Comparison of ENCODE assay signal across 8 cellular contexts in genomic region chr17:7857724-7858486, GRCh38. TPM values are rescaled to one million over a fixed set of nuclear protein-coding genes. Genes with fewer than 3 reads are reported as not detected.
DNase-seq lines count a peak whose midpoint lies in the region; ATAC-seq, FAIRE-seq and TF ChIP-seq lines count a peak whose summit lies in the region.

A gene with protein sequence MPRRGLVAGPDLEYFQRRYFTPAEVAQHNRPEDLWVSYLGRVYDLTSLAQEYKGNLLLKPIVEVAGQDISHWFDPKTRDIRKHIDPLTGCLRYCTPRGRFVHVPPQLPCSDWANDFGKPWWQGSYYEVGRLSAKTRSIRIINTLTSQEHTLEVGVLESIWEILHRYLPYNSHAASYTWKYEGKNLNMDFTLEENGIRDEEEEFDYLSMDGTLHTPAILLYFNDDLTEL (plus strand): TSS chr17:7858003. CDS start chr17:7858135, 132 bp downstream.

- H3K79me2 ChIP-seq in keratinocyte (ENCODE audit: control insufficient read depth, insufficient read depth, low read length): peaks cover 25% of the 10 kb centered on the region

- peaks cover 20% of the 10 kb centered on the region for H3K36me3 ChIP-seq in WERI-Rb-1
- peaks cover 8 to 12% of the 10 kb centered on the region in 2 experiments for H3K36me3 ChIP-seq in keratinocyte (ENCODE audit: control insufficient read depth in 2 of 2, extremely low read depth in 1 of 2, insufficient read depth in 2 of 2, low read length in 2 of 2)

- H3K27ac ChIP-seq in WERI-Rb-1 (peak within 1 kb of the TSS; percentile 98), keratinocyte (ENCODE audit: control insufficient read depth, insufficient read depth, low read length) (peak within 1 kb of the TSS; percentile 73)

- H3K27me3 ChIP-seq in WERI-Rb-1 (ENCODE audit: insufficient read depth, low read depth, severe bottlenecking): no peaks in the 10 kb centered on the region
- no peaks in the 10 kb centered on the region for H3K27me3 ChIP-seq in keratinocyte (ENCODE audit: control insufficient read depth, extremely low read depth, insufficient read depth, low read length)

- H3K4me2 ChIP-seq in keratinocyte (ENCODE audit: control insufficient read depth, extremely low read depth, insufficient read depth, low read depth, low read length): peak within 1 kb of the TSS; percentile 97

- FAIRE-seq in keratinocyte (lab: Jason Lieb, UNC): no peak

- peak; percentile 35 for ATAC-seq in HG03025 (IDR thresholded peaks at IDR 0.05; ENCODE audit: low FRiP score, unreplicated experiment)

- DNase-seq in NCI-H187 (lab: John Stamatoyannopoulos, UW): peak; percentile 78 to 87
- DNase-seq in NCI-H187 treated with DMSO at 0.1 percent for 48 hours (lab: John Stamatoyannopoulos, UW): no peak
- peak; percentile 93 for DNase-seq in NCI-H2107 treated with DMSO at 0.1 percent for 48 hours (lab: John Stamatoyannopoulos, UW; ENCODE audit: unreplicated experiment)
- DNase-seq in WERI-Rb-1: peak; percentile 94
- DNase-seq in cardiac fibroblast (ENCODE audit: low read depth in 2 of 2): peak; percentile 95 to 97
- DNase-seq in keratinocyte (ENCODE audit: low read depth, low spot score): no peak
- DNase-seq in stimulated activated CD4-positive, alpha-beta T cell treated with anti-CD3 and anti-CD28 coated beads, Interleukin-12 subunit alpha, Interleukin-12 subunit beta, amount 100 ng/mL, for 48 hours (ENCODE audit: low read depth in 2 of 3, low spot score in 1 of 3): peak; percentile 81 to 90 (median 85)

- no peaks in the 10 kb centered on the region for H3K9me1 ChIP-seq in keratinocyte (ENCODE audit: control insufficient read depth, extremely low read depth, insufficient read depth, low read length)

- peaks cover 33% of the 10 kb centered on the region for H3K4me1 ChIP-seq in keratinocyte (ENCODE audit: control insufficient read depth, extremely low read depth, insufficient read depth, low read length)

- peak within 1 kb of the TSS; percentile 93 for H2AFZ ChIP-seq in keratinocyte (ENCODE audit: control insufficient read depth, low read length)

- TF ChIP-seq CTCF in WERI-Rb-1 (IDR thresholded peaks at IDR 0.05; ENCODE audit: low read depth, low read length) (no peak), cardiac fibroblast (IDR thresholded peaks at IDR 0.05; ENCODE audit: low read depth, low read length) (no peak), keratinocyte (optimal IDR thresholded peaks at IDR 0.05 in 1 of 3, IDR thresholded peaks at IDR 0.05 in 1 of 3, conservative IDR thresholded peaks at IDR 0.05 in 1 of 3; ENCODE audit: extremely low read depth in 1 of 3, insufficient read depth in 2 of 3, low read length in 3 of 3) (peak in 1 of 3 experiments; percentile 3)

- H4K20me1 ChIP-seq in keratinocyte (ENCODE audit: control insufficient read depth, extremely low read depth, insufficient read depth, low read length): peaks cover 2% of the 10 kb centered on the region

- H3K9me3 ChIP-seq in WERI-Rb-1 (ENCODE audit: severe bottlenecking) (no peaks in the 10 kb centered on the region), keratinocyte (ENCODE audit: control insufficient read depth, low read depth, low read length) (no peaks in the 10 kb centered on the region)

- H3K9ac ChIP-seq in keratinocyte (ENCODE audit: control insufficient read depth, extremely low read depth, insufficient read depth, low read length): peak within 1 kb of the TSS; percentile 79

- dilution Hi-C loops in keratinocyte (cut with MboI; ENCODE audit: extremely low pct_ligation_motif_present, low sequenced_read_pairs): no loop called here

- peak within 1 kb of the TSS; percentile 88 for H3K4me3 ChIP-seq in WERI-Rb-1 (ENCODE audit: low read depth, low read length)
- peak within 1 kb of the TSS; percentile 70 to 80 for H3K4me3 ChIP-seq in cardiac fibroblast (replicated peaks in 1 of 2; ENCODE audit: low read depth in 2 of 2, low read length in 2 of 2)
- H3K4me3 ChIP-seq in keratinocyte (ENCODE audit: control insufficient read depth in 2 of 3, extremely low read depth in 1 of 3, insufficient read depth in 2 of 3, low read depth in 1 of 3, low read length in 3 of 3): peak within 1 kb of the TSS; percentile 57 to 98 (median 79)

RNA-seq across cellular contexts. Expression of the gene that starts here (rescaled TPM):
- polyA plus RNA-seq in keratinocyte: 9.0 to 14.8 TPM (median 12.4 TPM) in 3 replicates
- 3.5 TPM for polyA plus RNA-seq in keratinocyte (2011; ENCODE audit: low read depth)
- polyA plus RNA-seq in keratinocyte (2011; cell fraction: cytosol; rRNA removed): 7.8 and 10.9 TPM in 2 replicates
- 15.4 and 19.2 TPM in 2 replicates for polyA plus RNA-seq in keratinocyte (2011; cell fraction: nucleus; rRNA removed)
- 6.5 and 9.8 TPM in 2 replicates for polyA plus RNA-seq in keratinocyte (2012; ENCODE audit: low replicate concordance)
- 6.2 to 12.7 TPM (median 6.7 TPM) in 3 replicates for polyA minus RNA-seq in keratinocyte
- 9.8 TPM for polyA minus RNA-seq in keratinocyte (2011; cell fraction: cytosol; rRNA and poly(A)+ RNA removed)
- 5.5 and 9.0 TPM in 2 replicates for polyA minus RNA-seq in keratinocyte (2011; cell fraction: nucleus; rRNA and poly(A)+ RNA removed)

Comparison
In these comparisons a context has a peak if more than half of its experiments do, and no peak if none do; other contexts are left out.
1. DNase-seq: peak in NCI-H187 (2 of 2), NCI-H2107 treated with DMSO at 0.1 percent for 48 hours (single experiment), WERI-Rb-1 (single experiment), cardiac fibroblast (2 of 2) and stimulated activated CD4-positive, alpha-beta T cell treated with anti-CD3 and anti-CD28 coated beads, Interleukin-12 subunit alpha, Interleukin-12 subunit beta, amount 100 ng/mL, for 48 hours (3 of 3); none in NCI-H187 treated with DMSO at 0.1 percent for 48 hours (single experiment) and keratinocyte (single experiment).
2. Peak in every context shown above with its lines, with median percentiles within 50 percentile points of each other: H3K4me3 ChIP-seq.